In genomic region chr6:159761873-159762680, GRCh38 we compare ENCODE assay signal across 1 cellular context.
A peak's percentile ranks its signal among the peaks of the same experiment; 100 is the strongest.
TF ChIP-seq lines count a peak whose summit lies in the region.

ACAT2 (plus strand) TSS chr6:159762045; CDS start chr6:159762088, 43 bp downstream.

TF ChIP-seq in K562, 482 proteins besides CTCF, POLR2A, EP300 and RAD21 (continued from another document):
- no peak for TF ChIP-seq ARID3A (IDR thresholded peaks at IDR 0.05; ENCODE audit: borderline replicate concordance, low read depth, low read length)
- no peak for TF ChIP-seq GTF2B (IDR thresholded peaks at IDR 0.05; ENCODE audit: extremely low read depth, insufficient read length)
- no peak for TF ChIP-seq ZNF282 (CRISPR knock-in tag; IDR thresholded peaks at IDR 0.05)
- TF ChIP-seq ARID3B (CRISPR knock-in tag; IDR thresholded peaks at IDR 0.05; ENCODE audit: borderline replicate concordance): no peak
- no peak for TF ChIP-seq PRMT5 (CRISPR knock-in tag; IDR thresholded peaks at IDR 0.05)
- TF ChIP-seq ZNF134 (CRISPR knock-in tag; conservative IDR thresholded peaks at IDR 0.05): no peak
- no peak for TF ChIP-seq ATF6 (CRISPR knock-in tag; IDR thresholded peaks at IDR 0.05)
- no peak for TF ChIP-seq CGGBP1 (CRISPR knock-in tag; IDR thresholded peaks at IDR 0.05)
- TF ChIP-seq CHD4 (IDR thresholded peaks at IDR 0.05; ENCODE audit: insufficient read depth, insufficient replicate concordance, low read depth, low read length, poor library complexity, severe bottlenecking): no peak
- TF ChIP-seq TCF7L2 (IDR thresholded peaks at IDR 0.05; ENCODE audit: low read depth, low read length): no peak; the same call in 1 of the 2 replicates
- TF ChIP-seq CLOCK (CRISPR knock-in tag; IDR thresholded peaks at IDR 0.05; ENCODE audit: borderline replicate concordance): no peak
- TF ChIP-seq IRF1 (CRISPR knock-in tag; IDR thresholded peaks at IDR 0.05; ENCODE audit: borderline replicate concordance): no peak
- no peak for TF ChIP-seq RNF219 (CRISPR knock-in tag; IDR thresholded peaks at IDR 0.05)
- TF ChIP-seq ZZZ3 (IDR thresholded peaks at IDR 0.05): no peak
- TF ChIP-seq CEBPZ (IDR thresholded peaks at IDR 0.05; ENCODE audit: borderline replicate concordance, low read depth, low read length): no peak
- peak; percentile 87 for TF ChIP-seq ZBTB2 (IDR thresholded peaks at IDR 0.05)
